8 cellular contexts compared by ENCODE assay signal in the genomic region with DNA sequence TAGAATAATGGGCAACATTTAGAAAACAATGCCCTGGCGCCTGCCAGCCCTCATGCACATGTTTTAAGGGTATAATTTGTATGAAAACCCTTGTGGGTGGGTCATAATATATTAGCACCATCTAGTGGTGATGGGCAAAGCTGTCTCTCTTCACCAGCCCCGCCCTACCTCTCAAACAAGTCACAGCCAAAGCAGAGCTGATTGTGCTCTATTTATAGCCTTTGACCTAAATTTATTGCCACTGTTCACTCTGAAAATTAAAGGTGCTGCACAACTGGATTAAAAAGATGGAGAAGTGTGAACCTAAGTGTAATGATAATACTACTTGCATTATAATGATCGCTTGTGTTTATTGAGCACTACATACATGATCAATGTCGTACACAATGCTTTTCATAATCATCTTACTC.
A peak's percentile ranks its signal among the peaks of the same experiment; 100 is the strongest.
DNase-seq lines count a peak whose midpoint lies in the region; ATAC-seq and TF ChIP-seq lines count a peak whose summit lies in the region.

No MANE protein-coding gene starts in this region.

- in situ Hi-C loops in Caki2 (cut with HindIII; ENCODE audit: low pct_unique_long_range_greater_than_20kb, low sequenced_read_pairs), result no loop called here

- ATAC-seq in HG03565 (IDR thresholded peaks at IDR 0.05; ENCODE audit: unreplicated experiment), result peak; percentile 91

- peak; percentile 84 for TF ChIP-seq CTCF in GM20000 (IDR thresholded peaks at IDR 0.05; ENCODE audit: extremely low read depth, missing control alignments)

- DNase-seq in Caki2 (ENCODE audit: low read depth) (peak; percentile 52), GM20000 (ENCODE audit: low spot score) (peak; percentile 78), NCI-H526 treated with DMSO at 0.1 percent for 48 hours (lab: John Stamatoyannopoulos, UW) (peak; percentile 47), ecto neural progenitor cell (ENCODE audit: low spot score) (peak; percentile 50), lung microvascular endothelial cell (ENCODE audit: low read depth in 2 of 2) (peak; percentile 75 to 88)
- peak; percentile 47 for DNase-seq in activated CD4-positive, alpha-beta T cell treated with anti-CD3 and anti-CD28 coated beads, Interleukin-2, amount 50 U/mL, for 1 hour
- DNase-seq in stimulated activated CD8-positive, alpha-beta memory T cell treated with anti-CD3 and anti-CD28 coated beads, Interleukin-4, amount 100 ng/mL, for 48 hours, result peak; percentile 40

Comparison
In these comparisons a context has a peak if more than half of its experiments do, and no peak if none do; other contexts are left out.
1. Peak in every context shown above with its lines: DNase-seq and ATAC-seq.